8 cellular contexts compared by ENCODE assay signal in the genomic region with DNA sequence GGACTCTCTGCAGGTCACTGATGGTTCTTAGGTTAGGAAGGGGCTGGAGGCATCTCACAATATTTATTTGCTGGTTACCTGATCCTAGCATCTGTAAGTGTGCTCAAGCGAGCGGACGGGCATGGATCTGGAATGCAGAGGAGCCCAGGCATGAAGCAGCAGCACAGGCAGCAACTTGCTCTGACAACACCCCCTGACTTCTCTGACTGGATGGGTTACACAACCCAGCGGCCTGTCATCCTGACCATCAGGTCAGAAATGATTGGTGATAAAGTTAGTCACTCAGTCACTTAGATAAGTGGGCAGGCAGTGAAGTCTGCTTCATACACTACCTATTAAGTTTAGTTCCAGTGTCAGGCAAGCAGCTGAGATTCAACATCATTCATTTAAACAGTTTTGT.
DNase-seq lines count a peak whose midpoint lies in the region; ATAC-seq and TF ChIP-seq lines count a peak whose summit lies in the region.
"Not testable (repeated sequence)": the region's sequence is repeated elsewhere in the genome, so short reads cannot be mapped to it uniquely, and the experiment has no call there.

No MANE protein-coding gene starts in this region.

- H3K9me3 Mint-ChIP-seq in MCF 10A (ENCODE audit: unreplicated experiment) = not testable (repeated sequence)

- not testable (repeated sequence) for H3K27ac Mint-ChIP-seq in MCF 10A (ENCODE audit: low read depth, unreplicated experiment)

- not testable (repeated sequence) for H3K9me2 ChIP-seq in GM23248 (ENCODE audit: insufficient read depth)

- in situ Hi-C loops in GM23248 (cut with MboI) = not testable (repeated sequence)

- not testable (repeated sequence) for H3K27me3 Mint-ChIP-seq in MCF 10A (ENCODE audit: insufficient read depth, unreplicated experiment)

- not testable (repeated sequence) for H2BK120ac ChIP-seq in trophoblast cell (ENCODE audit: insufficient read depth, low read length, poor library complexity)

- 18 to 29% methylated on average over 4 of the region's 4 CpGs for WGBS in GM23248 (ENCODE audit: low coverage in 1 of 2, low lambda C conversion rate in 2 of 2, missing lambda C conversion rate in 2 of 2), 2 experiments
- WGBS in trophoblast cell (ENCODE audit: extremely low coverage, insufficient coverage, insufficient read length) = no CpG with 5 or more reads among the region's 4 CpGs

- H3K79me2 ChIP-seq in GM23248 (ENCODE audit: insufficient read depth); trophoblast cell (ENCODE audit: control insufficient read depth, insufficient read depth, low read length, poor library complexity): not testable (repeated sequence)

- not testable (repeated sequence) for H3K4me1 ChIP-seq in GM23248 (ENCODE audit: insufficient read depth); foreskin keratinocyte; trophoblast cell (ENCODE audit: control insufficient read depth in 1 of 2, insufficient read depth in 2 of 2, low read length in 2 of 2)
- peaks cover 19% of the 10 kb centered on the region for H3K4me1 ChIP-seq in RWPE2 (ENCODE audit: insufficient read depth, poor library complexity, severe bottlenecking)

- not testable (repeated sequence) for H2BK12ac ChIP-seq in trophoblast cell (ENCODE audit: low read length)

- CTCF ChIA-PET in MCF 10A (lab: Yijun Ruan, JAX) = interaction anchor here (0.7 to 1.3 kb wide), 3 partner anchors 42 to 92 kb away, joined by 3 to 5 read pairs (median 3); no protein-coding TSS in a partner anchor

- not testable (repeated sequence) for H3K36me3 ChIP-seq in GM23248 (ENCODE audit: low read depth); RWPE2 (ENCODE audit: low read depth); trophoblast cell (ENCODE audit: control insufficient read depth in 1 of 2, insufficient read depth in 2 of 2, low read length in 2 of 2)

- not testable (repeated sequence) for H3K4me2 ChIP-seq in GM23248 (ENCODE audit: unreplicated experiment); trophoblast cell (ENCODE audit: low read length)

- peaks cover 16% of the 10 kb centered on the region; the same call in 1 of the 2 replicates for H3K27me3 ChIP-seq in GM23248 (replicated peaks; ENCODE audit: insufficient read depth)
- H3K27me3 ChIP-seq in RWPE2 (ENCODE audit: insufficient read depth, poor library complexity, severe bottlenecking); foreskin keratinocyte; trophoblast cell (ENCODE audit: insufficient read depth, low read length): not testable (repeated sequence)

- peak; percentile 3 for DNase-seq in GM23248
- peak; percentile 23 for DNase-seq in MV-4-11 (lab: John Stamatoyannopoulos, UW)
- peak; percentile 89 for DNase-seq in RWPE2 (ENCODE audit: low spot score)
- peak; percentile 81 for DNase-seq in MCF 10A (ENCODE audit: unreplicated experiment)
- DNase-seq in foreskin keratinocyte = peak; percentile 86 to 95
- peak; percentile 77 for DNase-seq in kidney tubule cell (ENCODE audit: low spot score)
- peak; percentile 61 to 69 for DNase-seq in trophoblast cell
- DNase-seq in ureter (ENCODE audit: low spot score) = peak; percentile 73

- H3K4me1 Mint-ChIP-seq in MCF 10A (ENCODE audit: insufficient read depth, unreplicated experiment) = not testable (repeated sequence)

- H3K4me3 Mint-ChIP-seq in MCF 10A (ENCODE audit: unreplicated experiment) = not testable (repeated sequence)

- not testable (repeated sequence) for H2AK5ac ChIP-seq in trophoblast cell (ENCODE audit: low read length)

- not testable (repeated sequence) for H4K91ac ChIP-seq in trophoblast cell (ENCODE audit: low read depth, low read length)

- peak; percentile 99 for ATAC-seq in RWPE2 (ENCODE audit: low read depth)
- peak; percentile 99 for ATAC-seq in foreskin keratinocyte

- not testable (repeated sequence) for H3K4me3 ChIP-seq in GM23248; RWPE2 (ENCODE audit: severe bottlenecking); trophoblast cell (ENCODE audit: low read depth, low read length)

- not testable (repeated sequence) for H3K27ac ChIP-seq in GM23248; foreskin keratinocyte; trophoblast cell (ENCODE audit: low read depth, low read length)
- peak overlapping the region; percentile 30 for H3K27ac ChIP-seq in RWPE2 (ENCODE audit: poor library complexity, severe bottlenecking)

- not testable (repeated sequence) for H3K79me1 ChIP-seq in trophoblast cell (ENCODE audit: low read length)

- H3K14ac ChIP-seq in trophoblast cell (ENCODE audit: low read length) = not testable (repeated sequence)

- H3K18ac ChIP-seq in trophoblast cell (ENCODE audit: low read length) = not testable (repeated sequence)

- H3F3A ChIP-seq in GM23248 (ENCODE audit: insufficient read depth) = not testable (repeated sequence)

- H4K20me1 ChIP-seq in GM23248 (ENCODE audit: insufficient read depth) = not testable (repeated sequence)

- not testable (repeated sequence) for H3K4ac ChIP-seq in trophoblast cell (ENCODE audit: low read depth, low read length)

- TF ChIP-seq CTCF in RWPE2 (IDR thresholded peaks at IDR 0.05; ENCODE audit: poor library complexity, severe bottlenecking); MCF 10A (IDR thresholded peaks at IDR 0.05; ENCODE audit: unreplicated experiment); foreskin keratinocyte (conservative IDR thresholded peaks at IDR 0.05): not testable (repeated sequence)

- H3K9ac ChIP-seq in GM23248; trophoblast cell (ENCODE audit: low read length): not testable (repeated sequence)

- H2BK5ac ChIP-seq in trophoblast cell (ENCODE audit: low read depth, low read length, poor library complexity) = not testable (repeated sequence)

- intact Hi-C loops in MCF 10A (cut with micrococcal nuclease) = not testable (repeated sequence)

- POLR2A ChIA-PET in MCF 10A (lab: Yijun Ruan, JAX) = interaction anchor here (0.6 to 1.9 kb wide), 4 partner anchors 15 to 71 kb away, joined by 3 to 11 read pairs (median 4); no protein-coding TSS in a partner anchor

- not testable (repeated sequence) for H4K12ac ChIP-seq in trophoblast cell (ENCODE audit: low read depth, low read length)

- H4K8ac ChIP-seq in trophoblast cell (ENCODE audit: low read depth, low read length) = not testable (repeated sequence)

- not testable (repeated sequence) for BruUV-seq in MCF 10A (replicated peaks; lab: Mats Ljungman, UMichigan)

- H2AFZ ChIP-seq in GM23248; trophoblast cell (ENCODE audit: insufficient read depth, low read length, poor library complexity): not testable (repeated sequence)

- not testable (repeated sequence) for H3K23ac ChIP-seq in trophoblast cell (ENCODE audit: low read length)

- not testable (repeated sequence) for H3K36me3 Mint-ChIP-seq in MCF 10A (ENCODE audit: insufficient read depth, unreplicated experiment)

- H3K9me3 ChIP-seq in GM23248 (ENCODE audit: low read depth); RWPE2 (ENCODE audit: severe bottlenecking); trophoblast cell (ENCODE audit: insufficient read depth, low read depth, low read length): not testable (repeated sequence)

Comparison
In these comparisons a context has a peak if more than half of its experiments do, and no peak if none do; other contexts are left out.
1. DNase-seq: peak in every context shown above with its lines; median percentile 90 in foreskin keratinocyte; 89 in RWPE2; 81 in MCF 10A; 77 in kidney tubule cell; 73 in ureter; 65 in trophoblast cell; 23 in MV-4-11; 3 in GM23248.